In the genomic region with DNA sequence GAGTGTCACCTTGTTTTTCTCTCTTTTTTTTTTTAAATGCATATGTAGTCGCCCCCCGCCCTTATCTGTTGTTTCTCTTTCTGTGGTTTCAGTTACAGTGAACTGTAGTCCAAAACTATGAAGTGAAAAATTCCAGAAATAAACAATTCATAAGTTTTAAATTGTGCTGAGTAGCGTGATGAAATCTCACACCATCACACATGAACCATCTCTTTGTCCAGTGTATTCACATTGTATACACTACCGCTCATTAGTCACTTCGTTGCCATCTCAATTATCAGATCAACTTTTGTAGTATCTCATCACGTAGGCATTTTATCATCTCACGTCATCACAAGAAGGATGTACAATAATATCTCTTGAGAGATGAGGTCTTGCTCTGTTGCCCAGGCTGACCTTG, we compare ENCODE assay signal across 21 cellular contexts.
"Had no signal": no experiment of that assay in that cellular context is flagged by ENCODE, and none has a peak within 500 bp of the region (broad histone marks: within the 10 kb centered on the region; RNA-seq: fewer than 3 reads in every experiment).

No MANE protein-coding gene starts in this region.

- H3K27me3 Mint-ChIP-seq: activated B cell treated with CpG ODN at 0.5 μM for 24 hours; activated naive CD4-positive, alpha-beta T cell treated with anti-CD3 and anti-CD28 coated beads, Interleukin-2, amount 10 ng/mL, durations not matched to agents 7 days and 5 days; memory B cell; stimulated activated naive CD8-positive, alpha-beta T cell treated with anti-CD3 and anti-CD28 coated beads, Interleukin-15, Interleukin-2, amounts not matched to agents 100 ng/mL and 50 ng/mL, for 24 hours had no signal

- H3K27me3 ChIP-seq: adrenal gland, body of pancreas, gastrocnemius medialis, heart right ventricle, left lung, ovary, upper lobe of right lung had no signal

- H3K4me3 Mint-ChIP-seq: activated B cell treated with CpG ODN at 0.5 μM for 24 hours; activated naive CD4-positive, alpha-beta T cell treated with anti-CD3 and anti-CD28 coated beads, Interleukin-2, amount 10 ng/mL, durations not matched to agents 7 days and 5 days; endodermal cell; memory B cell; stimulated activated naive CD8-positive, alpha-beta T cell treated with anti-CD3 and anti-CD28 coated beads, Interleukin-15, Interleukin-2, amounts not matched to agents 100 ng/mL and 50 ng/mL, for 24 hours had no signal

- H3K4me1 Mint-ChIP-seq: activated B cell treated with CpG ODN at 0.5 μM for 24 hours; activated naive CD4-positive, alpha-beta T cell treated with anti-CD3 and anti-CD28 coated beads, Interleukin-2, amount 10 ng/mL, durations not matched to agents 7 days and 5 days; endodermal cell; memory B cell had no signal

- H3K9me3 ChIP-seq: adrenal gland, body of pancreas, gastrocnemius medialis, ovary had no signal

- H3K4me3 ChIP-seq: adrenal gland, body of pancreas, gastrocnemius medialis, heart right ventricle, left lung, ovary, upper lobe of right lung had no signal

- DNase-seq: activated B cell treated with CpG ODN at 0.5 μM for 24 hours; activated CD4-positive, alpha-beta T cell treated with anti-CD3 and anti-CD28 coated beads, Interleukin-2, amount 50 U/mL, for 1 hour; activated naive CD4-positive, alpha-beta T cell treated with anti-CD3 and anti-CD28 coated beads, Interleukin-2, amount 10 ng/mL, durations not matched to agents 7 days and 5 days; activated T-cell treated with anti-CD3 and anti-CD28 coated beads for 4 hours; adrenal gland; body of pancreas; cerebellar nuclear complex; dermis blood vessel endothelial cell; endodermal cell; gastrocnemius medialis; heart right ventricle; islet precursor cell; left lung; ovary; stimulated activated CD4-positive, alpha-beta T cell treated with anti-CD3 and anti-CD28 coated beads, Interleukin-4, amount 100 ng/mL, for 1 hour; stimulated activated CD8-positive, alpha-beta memory T cell treated with anti-CD3 and anti-CD28 coated beads, Interleukin-4, amount 100 ng/mL, for 48 hours; T-helper 2 cell; upper lobe of right lung had no signal

- H3K36me3 Mint-ChIP-seq: activated naive CD4-positive, alpha-beta T cell treated with anti-CD3 and anti-CD28 coated beads, Interleukin-2, amount 10 ng/mL, durations not matched to agents 7 days and 5 days had no signal

- H3K27ac ChIP-seq: adrenal gland, body of pancreas, gastrocnemius medialis, heart right ventricle, ovary, upper lobe of right lung had no signal

- ATAC-seq: body of pancreas, gastrocnemius medialis, heart right ventricle, left lung, upper lobe of right lung had no signal

- H3K27ac Mint-ChIP-seq: activated B cell treated with CpG ODN at 0.5 μM for 24 hours; activated naive CD4-positive, alpha-beta T cell treated with anti-CD3 and anti-CD28 coated beads, Interleukin-2, amount 10 ng/mL, durations not matched to agents 7 days and 5 days; activated T-helper 2 cell treated with anti-CD3 and anti-CD28 coated beads, Interferon-gamma antibody, Interleukin-2, Interleukin-4, amounts not matched to agents 10 μg/mL and 5 μg/mL and 100 μg/mL, durations not matched to agents 14 hours and 24 hours and 36 hours; endodermal cell; memory B cell; stimulated activated naive CD8-positive, alpha-beta T cell treated with anti-CD3 and anti-CD28 coated beads, Interleukin-15, Interleukin-2, amounts not matched to agents 100 ng/mL and 50 ng/mL, for 24 hours had no signal

- H3K4me1 ChIP-seq: adrenal gland, body of pancreas, left lung, upper lobe of right lung had no signal

- H3K36me3 ChIP-seq: adrenal gland, gastrocnemius medialis, heart right ventricle, left lung, ovary, upper lobe of right lung had no signal
